Comparison of ENCODE assay signal across 1 cellular context in genomic region chr2:33785201-33786106, GRCh38.
TF ChIP-seq lines count a peak whose summit lies in the region.

No MANE protein-coding gene starts in this region.

TF ChIP-seq in SK-N-SH treated with all-trans-retinoic acid at 6 μM for 48 hours, 23 proteins besides CTCF, POLR2A, EP300 and RAD21 (continued from another document):
- no peak for TF ChIP-seq TSHZ2 (CRISPR knock-in tag; IDR thresholded peaks at IDR 0.05)
- no peak for TF ChIP-seq ZNF8 (CRISPR knock-in tag; IDR thresholded peaks at IDR 0.05)
- no peak for TF ChIP-seq SNAI2 (CRISPR knock-in tag; IDR thresholded peaks at IDR 0.05)
